1 cellular context compared by ENCODE assay signal in the genomic region with DNA sequence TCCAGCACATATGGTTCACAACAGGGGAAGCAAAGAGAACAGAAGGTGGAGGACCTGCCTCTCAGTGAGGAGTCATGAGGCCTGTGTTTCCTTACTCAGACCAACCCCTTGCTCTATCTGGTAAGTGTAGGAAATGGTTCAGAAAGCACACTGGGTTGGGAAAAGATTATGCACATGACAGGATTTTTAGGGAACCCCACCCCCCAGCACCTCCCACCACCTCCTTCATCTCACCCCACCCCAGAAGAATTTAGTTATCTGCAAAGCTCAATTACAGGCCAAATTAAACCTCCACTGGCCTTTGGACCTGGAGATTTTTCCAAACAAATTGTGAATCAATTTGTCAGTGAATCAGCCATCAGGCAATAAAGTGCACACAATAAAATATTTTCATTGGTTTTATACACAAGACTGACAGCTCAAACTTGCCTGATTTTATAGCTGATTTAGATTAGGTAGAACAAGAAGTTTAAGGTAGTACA.
TF ChIP-seq lines count a peak whose summit lies in the region.

No MANE protein-coding gene starts in this region.

TF ChIP-seq in GM23338, 12 proteins besides CTCF, POLR2A, EP300 and RAD21 (continued from another document):
- TF ChIP-seq, protein P1, sequence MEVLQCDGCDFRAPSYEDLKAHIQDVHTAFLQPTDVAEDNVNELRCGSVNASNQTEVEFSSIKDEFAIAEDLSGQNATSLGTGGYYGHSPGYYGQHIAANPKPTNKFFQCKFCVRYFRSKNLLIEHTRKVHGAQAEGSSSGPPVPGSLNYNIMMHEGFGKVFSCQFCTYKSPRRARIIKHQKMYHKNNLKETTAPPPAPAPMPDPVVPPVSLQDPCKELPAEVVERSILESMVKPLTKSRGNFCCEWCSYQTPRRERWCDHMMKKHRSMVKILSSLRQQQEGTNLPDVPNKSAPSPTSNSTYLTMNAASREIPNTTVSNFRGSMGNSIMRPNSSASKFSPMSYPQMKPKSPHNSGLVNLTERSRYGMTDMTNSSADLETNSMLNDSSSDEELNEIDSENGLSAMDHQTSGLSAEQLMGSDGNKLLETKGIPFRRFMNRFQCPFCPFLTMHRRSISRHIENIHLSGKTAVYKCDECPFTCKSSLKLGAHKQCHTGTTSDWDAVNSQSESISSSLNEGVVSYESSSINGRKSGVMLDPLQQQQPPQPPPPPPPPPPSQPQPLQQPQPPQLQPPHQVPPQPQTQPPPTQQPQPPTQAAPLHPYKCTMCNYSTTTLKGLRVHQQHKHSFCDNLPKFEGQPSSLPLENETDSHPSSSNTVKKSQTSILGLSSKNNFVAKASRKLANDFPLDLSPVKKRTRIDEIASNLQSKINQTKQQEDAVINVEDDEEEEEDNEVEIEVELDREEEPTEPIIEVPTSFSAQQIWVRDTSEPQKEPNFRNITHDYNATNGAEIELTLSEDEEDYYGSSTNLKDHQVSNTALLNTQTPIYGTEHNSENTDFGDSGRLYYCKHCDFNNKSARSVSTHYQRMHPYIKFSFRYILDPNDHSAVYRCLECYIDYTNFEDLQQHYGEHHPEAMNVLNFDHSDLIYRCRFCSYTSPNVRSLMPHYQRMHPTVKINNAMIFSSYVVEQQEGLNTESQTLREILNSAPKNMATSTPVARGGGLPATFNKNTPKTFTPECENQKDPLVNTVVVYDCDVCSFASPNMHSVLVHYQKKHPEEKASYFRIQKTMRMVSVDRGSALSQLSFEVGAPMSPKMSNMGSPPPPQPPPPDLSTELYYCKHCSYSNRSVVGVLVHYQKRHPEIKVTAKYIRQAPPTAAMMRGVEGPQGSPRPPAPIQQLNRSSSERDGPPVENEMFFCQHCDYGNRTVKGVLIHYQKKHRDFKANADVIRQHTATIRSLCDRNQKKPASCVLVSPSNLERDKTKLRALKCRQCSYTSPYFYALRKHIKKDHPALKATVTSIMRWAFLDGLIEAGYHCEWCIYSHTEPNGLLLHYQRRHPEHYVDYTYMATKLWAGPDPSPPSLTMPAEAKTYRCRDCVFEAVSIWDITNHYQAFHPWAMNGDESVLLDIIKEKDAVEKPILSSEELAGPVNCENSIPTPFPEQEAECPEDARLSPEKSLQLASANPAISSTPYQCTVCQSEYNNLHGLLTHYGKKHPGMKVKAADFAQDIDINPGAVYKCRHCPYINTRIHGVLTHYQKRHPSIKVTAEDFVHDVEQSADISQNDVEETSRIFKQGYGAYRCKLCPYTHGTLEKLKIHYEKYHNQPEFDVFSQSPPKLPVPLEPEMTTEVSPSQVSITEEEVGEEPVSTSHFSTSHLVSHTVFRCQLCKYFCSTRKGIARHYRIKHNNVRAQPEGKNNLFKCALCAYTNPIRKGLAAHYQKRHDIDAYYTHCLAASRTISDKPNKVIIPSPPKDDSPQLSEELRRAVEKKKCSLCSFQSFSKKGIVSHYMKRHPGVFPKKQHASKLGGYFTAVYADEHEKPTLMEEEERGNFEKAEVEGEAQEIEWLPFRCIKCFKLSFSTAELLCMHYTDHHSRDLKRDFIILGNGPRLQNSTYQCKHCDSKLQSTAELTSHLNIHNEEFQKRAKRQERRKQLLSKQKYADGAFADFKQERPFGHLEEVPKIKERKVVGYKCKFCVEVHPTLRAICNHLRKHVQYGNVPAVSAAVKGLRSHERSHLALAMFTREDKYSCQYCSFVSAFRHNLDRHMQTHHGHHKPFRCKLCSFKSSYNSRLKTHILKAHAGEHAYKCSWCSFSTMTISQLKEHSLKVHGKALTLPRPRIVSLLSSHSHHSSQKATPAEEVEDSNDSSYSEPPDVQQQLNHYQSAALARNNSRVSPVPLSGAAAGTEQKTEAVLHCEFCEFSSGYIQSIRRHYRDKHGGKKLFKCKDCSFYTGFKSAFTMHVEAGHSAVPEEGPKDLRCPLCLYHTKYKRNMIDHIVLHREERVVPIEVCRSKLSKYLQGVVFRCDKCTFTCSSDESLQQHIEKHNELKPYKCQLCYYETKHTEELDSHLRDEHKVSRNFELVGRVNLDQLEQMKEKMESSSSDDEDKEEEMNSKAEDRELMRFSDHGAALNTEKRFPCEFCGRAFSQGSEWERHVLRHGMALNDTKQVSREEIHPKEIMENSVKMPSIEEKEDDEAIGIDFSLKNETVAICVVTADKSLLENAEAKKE (CRISPR knock-in tag; IDR thresholded peaks at IDR 0.05): no peak
- no peak for TF ChIP-seq ZNF114 (CRISPR knock-in tag; IDR thresholded peaks at IDR 0.05)
